Comparison of ENCODE assay signal across 1 cellular context in the genomic region with DNA sequence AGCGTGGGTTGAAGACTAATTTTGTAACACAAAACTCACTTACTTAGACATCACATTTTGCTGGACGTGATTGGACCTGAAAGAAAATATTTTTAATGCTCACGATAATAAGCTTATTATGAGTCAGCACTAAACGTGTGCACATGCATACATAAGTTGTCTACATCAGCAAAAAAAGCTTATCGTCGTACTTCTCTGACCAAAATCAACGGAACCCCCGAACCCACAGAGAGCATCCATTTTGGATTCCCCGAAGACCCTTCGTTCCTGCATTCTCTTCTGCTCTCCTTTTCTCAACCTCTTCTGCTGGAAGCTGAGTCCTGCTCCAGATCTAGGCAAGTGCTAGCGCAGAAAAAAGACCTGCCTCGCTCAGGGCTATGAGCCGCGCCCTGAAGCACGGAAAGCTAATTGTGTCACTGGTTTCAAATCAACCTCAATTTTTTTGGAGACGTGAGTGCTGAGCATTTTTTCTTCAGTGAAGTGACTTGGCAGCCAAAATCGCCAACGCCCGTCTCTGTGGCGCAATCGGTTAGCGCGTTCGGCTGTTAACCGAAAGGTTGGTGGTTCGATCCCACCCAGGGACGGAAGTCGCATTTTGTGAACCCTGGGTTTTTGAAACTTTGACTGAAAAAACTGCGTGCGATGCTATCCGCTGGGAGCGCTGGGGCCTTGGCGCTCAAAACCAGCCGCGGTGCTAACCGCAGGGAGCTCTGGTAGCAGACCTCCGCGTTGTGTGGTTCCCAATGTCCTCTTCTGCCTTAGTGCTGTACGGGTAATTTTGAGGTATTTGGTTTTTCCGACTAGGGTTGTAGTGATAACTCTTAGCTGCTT.
TF ChIP-seq lines count a peak whose summit lies in the region.
"Not testable (repeated sequence)": the region's sequence is repeated elsewhere in the genome, so short reads cannot be mapped to it uniquely, and the experiment has no call there.

No MANE protein-coding gene starts in this region.

TF ChIP-seq in K562, 482 proteins besides CTCF, POLR2A, EP300 and RAD21 (continued from another document):
- peak in 2 of 3 experiments; percentile 36 to 84 for TF ChIP-seq YY1 (IDR thresholded peaks at IDR 0.05; ENCODE audit: borderline replicate concordance in 1 of 3, control insufficient read depth in 1 of 3, extremely low read depth in 1 of 3, insufficient read depth in 3 of 3, insufficient read length in 1 of 3, insufficient replicate concordance in 2 of 3, low read depth in 1 of 3, low read length in 2 of 3)
- TF ChIP-seq, protein P1, sequence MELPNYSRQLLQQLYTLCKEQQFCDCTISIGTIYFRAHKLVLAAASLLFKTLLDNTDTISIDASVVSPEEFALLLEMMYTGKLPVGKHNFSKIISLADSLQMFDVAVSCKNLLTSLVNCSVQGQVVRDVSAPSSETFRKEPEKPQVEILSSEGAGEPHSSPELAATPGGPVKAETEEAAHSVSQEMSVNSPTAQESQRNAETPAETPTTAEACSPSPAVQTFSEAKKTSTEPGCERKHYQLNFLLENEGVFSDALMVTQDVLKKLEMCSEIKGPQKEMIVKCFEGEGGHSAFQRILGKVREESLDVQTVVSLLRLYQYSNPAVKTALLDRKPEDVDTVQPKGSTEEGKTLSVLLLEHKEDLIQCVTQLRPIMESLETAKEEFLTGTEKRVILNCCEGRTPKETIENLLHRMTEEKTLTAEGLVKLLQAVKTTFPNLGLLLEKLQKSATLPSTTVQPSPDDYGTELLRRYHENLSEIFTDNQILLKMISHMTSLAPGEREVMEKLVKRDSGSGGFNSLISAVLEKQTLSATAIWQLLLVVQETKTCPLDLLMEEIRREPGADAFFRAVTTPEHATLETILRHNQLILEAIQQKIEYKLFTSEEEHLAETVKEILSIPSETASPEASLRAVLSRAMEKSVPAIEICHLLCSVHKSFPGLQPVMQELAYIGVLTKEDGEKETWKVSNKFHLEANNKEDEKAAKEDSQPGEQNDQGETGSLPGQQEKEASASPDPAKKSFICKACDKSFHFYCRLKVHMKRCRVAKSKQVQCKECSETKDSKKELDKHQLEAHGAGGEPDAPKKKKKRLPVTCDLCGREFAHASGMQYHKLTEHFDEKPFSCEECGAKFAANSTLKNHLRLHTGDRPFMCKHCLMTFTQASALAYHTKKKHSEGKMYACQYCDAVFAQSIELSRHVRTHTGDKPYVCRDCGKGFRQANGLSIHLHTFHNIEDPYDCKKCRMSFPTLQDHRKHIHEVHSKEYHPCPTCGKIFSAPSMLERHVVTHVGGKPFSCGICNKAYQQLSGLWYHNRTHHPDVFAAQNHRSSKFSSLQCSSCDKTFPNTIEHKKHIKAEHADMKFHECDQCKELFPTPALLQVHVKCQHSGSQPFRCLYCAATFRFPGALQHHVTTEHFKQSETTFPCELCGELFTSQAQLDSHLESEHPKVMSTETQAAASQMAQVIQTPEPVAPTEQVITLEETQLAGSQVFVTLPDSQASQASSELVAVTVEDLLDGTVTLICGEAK (IDR thresholded peaks at IDR 0.05) = peak; percentile 89
- TF ChIP-seq, protein P1 (CRISPR knock-in tag; IDR thresholded peaks at IDR 0.05) = not testable (repeated sequence)
